In genomic region chr14:100523131-100523530, GRCh38 we compare ENCODE assay signal across 29 cellular contexts.
DNase-seq lines count a peak whose midpoint lies in the region; TF ChIP-seq lines count a peak whose summit lies in the region.
"Had no signal": no experiment of that assay in that cellular context is flagged by ENCODE, and none has a peak within 500 bp of the region (broad histone marks: within the 10 kb centered on the region; RNA-seq: fewer than 3 reads in every experiment).

No MANE protein-coding gene starts in this region.

- peak overlapping the region in 8 of 11 experiments; percentile 42 to 76 (median 53); a peak in 16 of 22 replicates for H3K4me2 ChIP-seq in BLaER1 treated with 17β-estradiol and CSF1 and Interleukin-3, amounts not matched to agents 10 nM and 100 nM
- peak overlapping the region; percentile 32 for H3K4me2 ChIP-seq in neural progenitor cell

- DNase-seq in NCI-H2107 treated with DMSO at 0.1 percent for 48 hours (lab: John Stamatoyannopoulos, UW; ENCODE audit: unreplicated experiment): peak; percentile 30
- no peak for DNase-seq in NCI-H2107 (lab: John Stamatoyannopoulos, UW)
- peak; percentile 14 for DNase-seq in colonic mucosa
- DNase-seq in neural progenitor cell (ENCODE audit: low spot score): no peak
- no peak for DNase-seq in NCI-H146 treated with DMSO at 0.1 percent for 48 hours (lab: John Stamatoyannopoulos, UW; ENCODE audit: unreplicated experiment)
- no peak for DNase-seq in activated CD4-positive, alpha-beta T cell treated with anti-CD3 and anti-CD28 coated beads for 1 hour
- no peak for DNase-seq in NK-92 treated with Interleukin-12 subunit alpha and Interleukin-12 subunit beta, amount 100 ng/mL, for 24 hours (lab: John Stamatoyannopoulos, UW)
- DNase-seq: activated CD4-positive, alpha-beta T cell treated with anti-CD3 and anti-CD28 coated beads, Interleukin-2, amount 50 U/mL, for 4 hours; activated CD4-positive, CD25-positive, alpha-beta regulatory T cell; activated CD8-positive, alpha-beta memory T cell treated with anti-CD3 and anti-CD28 coated beads, Interleukin-2, amount 50 U/mL, for 4 hours; Calu3; CD4-positive, CD25-positive, alpha-beta regulatory T cell; GF-D8; GOT3; hippocampal formation; mesenchymal stem cell; NCI-H1048; NCI-H187; NCI-H510A; stimulated activated CD4-positive, alpha-beta T cell treated with anti-CD3 and anti-CD28 coated beads, Interleukin-15, amount 100 ng/mL, for 24 hours had no signal

- H3K27me3 Mint-ChIP-seq in neural progenitor cell (ENCODE audit: insufficient read depth, low read depth): peaks cover 8% of the 10 kb centered on the region
- H3K27me3 Mint-ChIP-seq: activated T-helper 17 cell treated with anti-CD3 and anti-CD28 coated beads, Interleukin-2, amount 50 U/mL, for 72 hours; CD4-positive, CD25-positive, alpha-beta regulatory T cell; stimulated activated memory B cell treated with anti-CD40 and anti-IgM and Interleukin-4, amounts not matched to agents 10 μg/mL and 1 μg/mL and 100 μg/mL, for 72 hours; type B pancreatic cell had no signal

- H3K9me3 ChIP-seq in BLaER1 treated with 17β-estradiol and CSF1 and Interleukin-3, amounts not matched to agents 10 nM and 100 nM (replicated peaks in 1 of 11): peaks cover 0 to 5% (median 0%) of the 10 kb centered on the region in 11 experiments; a peak in 1 of 22 replicates
- H3K9me3 ChIP-seq in colonic mucosa: no peaks in the 10 kb centered on the region
- H3K9me3 ChIP-seq in neural progenitor cell (ENCODE audit: low read depth): no peaks in the 10 kb centered on the region
- H3K9me3 ChIP-seq: breast epithelium, neutrophil had no signal

- no peak overlapping the region for H3K27ac ChIP-seq in BLaER1 treated with 17β-estradiol and CSF1 and Interleukin-3, amounts not matched to agents 10 nM and 100 nM
- H3K27ac ChIP-seq in colonic mucosa (no peak overlapping the region), neural progenitor cell (no peak overlapping the region)
- H3K27ac ChIP-seq: 22Rv1, breast epithelium, neutrophil had no signal

- H3K79me2 ChIP-seq in neural progenitor cell (ENCODE audit: low read depth): no peaks in the 10 kb centered on the region

- no peaks in the 10 kb centered on the region for H3K9me3 Mint-ChIP-seq in neural progenitor cell
- H3K9me3 Mint-ChIP-seq: activated naive CD4-positive, alpha-beta T cell treated with anti-CD3 and anti-CD28 coated beads, Interleukin-2, amount 50 U/mL, for 72 hours; activated T-helper 17 cell treated with anti-CD3 and anti-CD28 coated beads, Interleukin-2, amount 50 U/mL, for 72 hours; T-helper 1 cell treated with Interleukin-12 subunit alpha and Interleukin-12 subunit beta and Interleukin-4 antibody, amounts not matched to agents 30 μg/mL and 1 μg/mL, for 36 hours; type B pancreatic cell had no signal

- no peaks in the 10 kb centered on the region for H3K36me3 Mint-ChIP-seq in neural progenitor cell
- H3K36me3 Mint-ChIP-seq: activated naive CD4-positive, alpha-beta T cell treated with anti-CD3 and anti-CD28 coated beads, Interleukin-2, amount 50 U/mL, for 72 hours; type B pancreatic cell had no signal

- H3K27me3 ChIP-seq in BLaER1 treated with 17β-estradiol and CSF1 and Interleukin-3, amounts not matched to agents 10 nM and 100 nM: no peaks in the 10 kb centered on the region
- H3K27me3 ChIP-seq in colonic mucosa: no peaks in the 10 kb centered on the region
- no peaks in the 10 kb centered on the region for H3K27me3 ChIP-seq in neural progenitor cell
- H3K27me3 ChIP-seq: breast epithelium, neutrophil had no signal

- peaks cover 0 to 24% (median 12%) of the 10 kb centered on the region in 11 experiments; a peak in 17 of 22 replicates for H3K36me3 ChIP-seq in BLaER1 treated with 17β-estradiol and CSF1 and Interleukin-3, amounts not matched to agents 10 nM and 100 nM
- no peaks in the 10 kb centered on the region for H3K36me3 ChIP-seq in colonic mucosa
- no peaks in the 10 kb centered on the region for H3K36me3 ChIP-seq in neural progenitor cell

- no peak overlapping the region; a peak in 1 of 22 replicates for H3K9ac ChIP-seq in BLaER1 treated with 17β-estradiol and CSF1 and Interleukin-3, amounts not matched to agents 10 nM and 100 nM
- H3K9ac ChIP-seq in colonic mucosa (ENCODE audit: low read depth in 2 of 2, low read length in 2 of 2) (no peak overlapping the region), neural progenitor cell (no peak overlapping the region)

- H3K4me1 ChIP-seq in BLaER1 treated with 17β-estradiol and CSF1 and Interleukin-3, amounts not matched to agents 10 nM and 100 nM: peaks cover 0 to 23% (median 18%) of the 10 kb centered on the region in 10 experiments; a peak in 18 of 20 replicates
- H3K4me1 ChIP-seq in colonic mucosa (no peaks in the 10 kb centered on the region), neural progenitor cell (peaks cover 11% of the 10 kb centered on the region)
- H3K4me1 ChIP-seq: breast epithelium had no signal

- H4K20me1 ChIP-seq in BLaER1 treated with 17β-estradiol and CSF1 and Interleukin-3, amounts not matched to agents 10 nM and 100 nM: peaks cover 0 to 11% (median 0%) of the 10 kb centered on the region in 11 experiments; a peak in 3 of 22 replicates
- H4K20me1 ChIP-seq in neural progenitor cell (ENCODE audit: low read depth): no peaks in the 10 kb centered on the region

- intact Hi-C loops in colonic mucosa (cut with DNase I): loop anchor here (10.0 kb wide), 1 partner anchor 122 kb away; no protein-coding TSS in a partner anchor

- H2AFZ ChIP-seq in neural progenitor cell (replicated peaks): no peak overlapping the region

- no peak overlapping the region for H3K4me3 Mint-ChIP-seq in neural progenitor cell
- H3K4me3 Mint-ChIP-seq: activated T-helper 17 cell treated with anti-CD3 and anti-CD28 coated beads, Interleukin-2, amount 50 U/mL, for 72 hours; CD4-positive, CD25-positive, alpha-beta regulatory T cell; stimulated activated memory B cell treated with anti-CD40 and anti-IgM and Interleukin-4, amounts not matched to agents 10 μg/mL and 1 μg/mL and 100 μg/mL, for 72 hours; T-helper 1 cell treated with Interleukin-12 subunit alpha and Interleukin-12 subunit beta and Interleukin-4 antibody, amounts not matched to agents 30 μg/mL and 1 μg/mL, for 36 hours; type B pancreatic cell had no signal

- H3K4me3 ChIP-seq in BLaER1 treated with 17β-estradiol and CSF1 and Interleukin-3, amounts not matched to agents 10 nM and 100 nM: no peak overlapping the region
- no peak overlapping the region for H3K4me3 ChIP-seq in colonic mucosa
- no peak overlapping the region for H3K4me3 ChIP-seq in neural progenitor cell
- H3K4me3 ChIP-seq: breast epithelium had no signal

- peaks cover 20% of the 10 kb centered on the region for H3K4me1 Mint-ChIP-seq in neural progenitor cell
- H3K4me1 Mint-ChIP-seq: activated T-helper 17 cell treated with anti-CD3 and anti-CD28 coated beads, Interleukin-2, amount 50 U/mL, for 72 hours; CD4-positive, CD25-positive, alpha-beta regulatory T cell had no signal

- no peak for TF ChIP-seq CTCF in colonic mucosa (IDR thresholded peaks at IDR 0.05)
- no peak for TF ChIP-seq CTCF in neural progenitor cell (IDR thresholded peaks at IDR 0.05)

- H3K27ac Mint-ChIP-seq in neural progenitor cell: peak overlapping the region; percentile 48
- H3K27ac Mint-ChIP-seq: activated naive CD4-positive, alpha-beta T cell treated with anti-CD3 and anti-CD28 coated beads, Interleukin-2, amount 50 U/mL, for 72 hours; activated T-helper 17 cell treated with anti-CD3 and anti-CD28 coated beads, Interleukin-2, amount 50 U/mL, for 72 hours; CD4-positive, CD25-positive, alpha-beta regulatory T cell; stimulated activated memory B cell treated with anti-CD40 and anti-IgM and Interleukin-4, amounts not matched to agents 10 μg/mL and 1 μg/mL and 100 μg/mL, for 72 hours; T-helper 1 cell treated with Interleukin-12 subunit alpha and Interleukin-12 subunit beta and Interleukin-4 antibody, amounts not matched to agents 30 μg/mL and 1 μg/mL, for 36 hours; type B pancreatic cell had no signal

- H3F3A ChIP-seq in neural progenitor cell (ENCODE audit: low read depth): no peaks in the 10 kb centered on the region

Comparison
In these comparisons a context has a peak if more than half of its experiments do, and no peak if none do; other contexts are left out.
1. DNase-seq: peak in NCI-H2107 treated with DMSO at 0.1 percent for 48 hours (single experiment) and colonic mucosa (single experiment); none in NCI-H2107 (single experiment), neural progenitor cell (single experiment), NCI-H146 treated with DMSO at 0.1 percent for 48 hours (single experiment), activated CD4-positive, alpha-beta T cell treated with anti-CD3 and anti-CD28 coated beads for 1 hour (single experiment) and NK-92 treated with Interleukin-12 subunit alpha and Interleukin-12 subunit beta, amount 100 ng/mL, for 24 hours (single experiment).